ENCODE assay signal across 10 cellular contexts in genomic region chr2:181036848-181037603, GRCh38. TPM values are rescaled to one million over a fixed set of nuclear protein-coding genes. Genes with fewer than 3 reads are reported as not detected.
A peak's percentile ranks its signal among the peaks of the same experiment; 100 is the strongest.
DNase-seq lines count a peak whose midpoint lies in the region; ATAC-seq and TF ChIP-seq lines count a peak whose summit lies in the region.
"Had no signal": no experiment of that assay in that cellular context is flagged by ENCODE, and none has a peak within 500 bp of the region (broad histone marks: within the 10 kb centered on the region; RNA-seq: fewer than 3 reads in every experiment).

No MANE protein-coding gene starts in this region.

- dilution Hi-C loops in mammary epithelial cell (cut with HindIII; ENCODE audit: low sequenced_read_pairs), result no loop called here

- H3K27me3 ChIP-seq in mammary epithelial cell (ENCODE audit: insufficient read depth, low read length), result no peaks in the 10 kb centered on the region

- CTCF ChIA-PET in mammary epithelial cell (lab: Charles Lee; ENCODE audit: low non-redundant PET), result interaction anchor here (0.6 kb wide), 3 partner anchors 22 to 219 kb away, joined by 4 to 6 read pairs (median 4); no protein-coding TSS in a partner anchor

- TF ChIP-seq CTCF in mammary epithelial cell (conservative IDR thresholded peaks at IDR 0.05 in 1 of 2, IDR thresholded peaks at IDR 0.05 in 1 of 2; ENCODE audit: extremely low read depth in 1 of 2, insufficient read depth in 1 of 2, low read depth in 1 of 2, low read length in 2 of 2), result no peak

- peaks cover 65% of the 10 kb centered on the region for H3K79me2 ChIP-seq in mammary epithelial cell (ENCODE audit: insufficient read depth, low read length)

- peak overlapping the region; percentile 63 for H3K4me2 ChIP-seq in mammary epithelial cell (ENCODE audit: insufficient read depth, low read depth, low read length)

- peak; percentile 62 for DNase-seq in AG08395 (ENCODE audit: low spot score)
- DNase-seq in mammary epithelial cell, result peak; percentile 74
- DNase-seq in substantia nigra (lab: John Stamatoyannopoulos, UW), result no peak
- DNase-seq in ACHN, result no peak
- no peak for DNase-seq in stimulated activated CD4-positive, alpha-beta T cell treated with anti-CD3 and anti-CD28 coated beads, Interleukin-12 subunit alpha, Interleukin-12 subunit beta, amount 100 ng/mL, for 4 hours
- DNase-seq: NCI-H345, occipital lobe had no signal

- in situ Hi-C loops in mammary epithelial cell (cut with MboI; ENCODE audit: low sequenced_read_pairs in 2 of 2) (no loop called here), ACHN (cut with HindIII; ENCODE audit: low pct_ligation_motif_present, low pct_unique_long_range_greater_than_20kb, low sequenced_read_pairs) (no loop called here)

- WGBS in mammary epithelial cell (ENCODE audit: low coverage, missing lambda C conversion rate), result 34% methylated on average over 4 of the region's 4 CpGs

- intact Hi-C loops in mammary epithelial cell (cut with micrococcal nuclease), result no loop called here

- no peak overlapping the region for H3K4me3 ChIP-seq in mammary epithelial cell (replicated peaks in 1 of 3; ENCODE audit: insufficient read depth in 1 of 3, low read depth in 2 of 3, low read length in 3 of 3)

- peak overlapping the region; percentile 51 for H3K27ac ChIP-seq in mammary epithelial cell (ENCODE audit: insufficient read depth, low read depth, low read length)
- no peak overlapping the region for H3K27ac ChIP-seq in substantia nigra (ENCODE audit: low read depth, low read length, poor library complexity, severe bottlenecking)

- ATAC-seq in GM19397 (IDR thresholded peaks at IDR 0.05; ENCODE audit: unreplicated experiment) (peak; percentile 40), HG03432 (IDR thresholded peaks at IDR 0.05; ENCODE audit: unreplicated experiment) (peak; percentile 78), HG03095 (IDR thresholded peaks at IDR 0.05; ENCODE audit: unreplicated experiment) (no peak)

- no peaks in the 10 kb centered on the region for H3K36me3 ChIP-seq in mammary epithelial cell (ENCODE audit: insufficient read depth, low read length)

- BruUV-seq in mammary epithelial cell (replicated peaks; lab: Mats Ljungman, UMichigan), result no TSS peak

- H3K4me1 ChIP-seq in mammary epithelial cell (ENCODE audit: insufficient read depth, low read length), result peaks cover 31% of the 10 kb centered on the region

- no peaks in the 10 kb centered on the region for H4K20me1 ChIP-seq in mammary epithelial cell (ENCODE audit: insufficient read depth, low read length)

- no peak overlapping the region for H2AFZ ChIP-seq in mammary epithelial cell (ENCODE audit: low read depth, low read length)

- H3K9me3 ChIP-seq in mammary epithelial cell (replicated peaks; ENCODE audit: insufficient read depth, low read length), result no peaks in the 10 kb centered on the region

- H3K9ac ChIP-seq in mammary epithelial cell (ENCODE audit: insufficient read depth, low read length), result no peak overlapping the region

RNA-seq across cellular contexts. Expression of gene UBE2E3, which starts 56.6 kb away (rescaled TPM):
- 10 to 100 TPM; 65.0 to 86.3 TPM for total RNA-seq in mammary epithelial cell
- 97.5 TPM for polyA plus RNA-seq in mammary epithelial cell
- polyA minus RNA-seq in mammary epithelial cell, result 60.2 TPM

Comparison
In these comparisons a context has a peak if more than half of its experiments do, and no peak if none do; other contexts are left out.
1. DNase-seq: peak in AG08395 (single experiment) and mammary epithelial cell (single experiment); none in substantia nigra (0 of 49), ACHN (single experiment) and stimulated activated CD4-positive, alpha-beta T cell treated with anti-CD3 and anti-CD28 coated beads, Interleukin-12 subunit alpha, Interleukin-12 subunit beta, amount 100 ng/mL, for 4 hours (single experiment).